Comparison of ENCODE assay signal across 34 cellular contexts in the genomic region with DNA sequence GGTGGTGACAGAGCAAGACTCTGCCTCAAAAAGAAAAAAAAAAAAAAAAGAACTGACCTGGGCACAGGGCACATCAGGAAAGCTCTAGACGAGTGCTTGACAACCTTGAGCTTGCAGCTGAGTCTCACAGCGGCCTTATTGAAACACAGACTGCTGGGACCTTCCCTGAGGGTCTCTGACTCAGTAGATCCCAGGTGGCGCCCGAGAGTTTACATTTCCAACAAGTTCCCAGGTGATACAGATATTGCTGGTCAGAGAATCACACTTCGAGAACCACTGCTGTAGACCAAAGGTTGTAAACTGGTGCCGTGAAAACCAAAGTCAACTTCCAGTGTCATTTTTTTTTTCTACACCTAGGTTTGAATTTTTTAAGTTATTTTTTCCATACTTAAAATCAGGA.
"Had no signal": no experiment of that assay in that cellular context is flagged by ENCODE, and none has a peak within 500 bp of the region (broad histone marks: within the 10 kb centered on the region; RNA-seq: fewer than 3 reads in every experiment).

No MANE protein-coding gene starts in this region.

- H3K27ac ChIP-seq: adrenal gland, body of pancreas, breast epithelium, SJCRH30 had no signal

- H3K9me2 ChIP-seq: SK-N-SH had no signal

- FAIRE-seq: astrocyte, TTC549 had no signal

- DNase-seq: activated B cell treated with CpG ODN at 0.5 μM for 24 hours; activated CD4-positive, alpha-beta memory T cell treated with anti-CD3 and anti-CD28 coated beads for 36 hours; activated CD4-positive, alpha-beta T cell treated with anti-CD3 and anti-CD28 coated beads for 4 hours; activated CD4-positive, alpha-beta T cell treated with anti-CD3 and anti-CD28 coated beads, Interleukin-2, amount 50 U/mL, for 1 hour; activated CD4-positive, CD25-positive, alpha-beta regulatory T cell treated with anti-CD3 and anti-CD28 coated beads, Interleukin-2, amount 50 U/mL, for 72 hours; activated CD8-positive, alpha-beta memory T cell treated with anti-CD3 and anti-CD28 coated beads, Interleukin-2, amount 50 U/mL, for 4 hours; activated gamma-delta T cell treated with Interleukin-2 at 50 U/mL for 16 hours; activated naive CD4-positive, alpha-beta T cell treated with anti-CD3 and anti-CD28 coated beads for 36 hours; activated T-cell treated with anti-CD3 and anti-CD28 coated beads for 4 hours; activated T-cell treated with anti-CD3 and anti-CD28 coated beads, Interleukin-2, amount 50 U/mL, for 4 hours; adrenal gland; body of pancreas; Kasumi-1; MG63; NCI-H1092; NCI-H1436 treated with DMSO at 0.1 percent for 48 hours; NCI-H1694 treated with DMSO at 0.1 percent for 48 hours; NCI-H2081 treated with DMSO at 0.1 percent for 48 hours; NCI-H226; NCI-H446 treated with DMSO at 0.1 percent for 48 hours; NCI-H524; NCI-H69; NCI-H82; SHP77; SJCRH30; SK-N-SH had no signal

- H3K9me3 Mint-ChIP-seq: activated B cell treated with CpG ODN at 0.5 μM for 24 hours; activated CD4-positive, alpha-beta memory T cell treated with anti-CD3 and anti-CD28 coated beads for 36 hours; activated naive CD4-positive, alpha-beta T cell treated with anti-CD3 and anti-CD28 coated beads for 36 hours; activated naive CD4-positive, alpha-beta T cell treated with anti-CD3 and anti-CD28 coated beads, Interleukin-2, amount 50 U/mL, for 72 hours; activated T-cell treated with anti-CD3 and anti-CD28 coated beads, Interleukin-2, amount 50 U/mL, for 4 hours; T-helper 1 cell treated with Interleukin-12 subunit alpha and Interleukin-12 subunit beta and Interleukin-4 antibody, amounts not matched to agents 30 μg/mL and 1 μg/mL, for 36 hours; T-helper 2 cell treated with Interferon-gamma antibody and Interleukin-4, amounts not matched to agents 5 μg/mL and 100 μg/mL, for 36 hours had no signal

- H3K9ac ChIP-seq: SK-N-SH had no signal

- H3K27me3 ChIP-seq: adrenal gland, body of pancreas, breast epithelium, MG63, SJCRH30 had no signal

- H3K36me3 Mint-ChIP-seq: activated CD4-positive, alpha-beta memory T cell treated with anti-CD3 and anti-CD28 coated beads for 36 hours; activated naive CD4-positive, alpha-beta T cell treated with anti-CD3 and anti-CD28 coated beads, Interleukin-2, amount 50 U/mL, for 72 hours had no signal

- ATAC-seq: activated naive CD4-positive, alpha-beta T cell treated with anti-CD3 and anti-CD28 coated beads, Interleukin-2, amount 50 U/mL, for 72 hours; activated T-cell treated with anti-CD3 and anti-CD28 coated beads, Interleukin-2, amount 50 U/mL, for 4 hours; body of pancreas; Panc1 had no signal

- H3K4me2 ChIP-seq: SK-N-SH had no signal

- H3K36me3 ChIP-seq: adrenal gland, breast epithelium, MG63, SJCRH30 had no signal

- H3K4me1 ChIP-seq: breast epithelium, SJCRH30 had no signal

- H3K9me3 ChIP-seq: adrenal gland, body of pancreas, breast epithelium, MG63, SJCRH30, SK-N-SH had no signal

- H3K4me3 Mint-ChIP-seq: activated B cell treated with CpG ODN at 0.5 μM for 24 hours; activated CD4-positive, alpha-beta memory T cell treated with anti-CD3 and anti-CD28 coated beads for 36 hours; activated naive CD4-positive, alpha-beta T cell treated with anti-CD3 and anti-CD28 coated beads for 36 hours; activated T-cell treated with anti-CD3 and anti-CD28 coated beads, Interleukin-2, amount 50 U/mL, for 4 hours; activated T-helper 1 cell treated with anti-CD3 and anti-CD28 coated beads, Interleukin-12 subunit alpha, Interleukin-12 subunit beta, Interleukin-2, Interleukin-4 antibody, amounts not matched to agents 30 ng/mL and 10 ng/mL and 1 ng/mL, durations not matched to agents 14 hours and 24 hours and 36 hours; T-helper 1 cell treated with Interleukin-12 subunit alpha and Interleukin-12 subunit beta and Interleukin-4 antibody, amounts not matched to agents 30 μg/mL and 1 μg/mL, for 36 hours; T-helper 2 cell treated with Interferon-gamma antibody and Interleukin-4, amounts not matched to agents 5 μg/mL and 100 μg/mL, for 36 hours had no signal

- H3K27ac Mint-ChIP-seq: activated B cell treated with CpG ODN at 0.5 μM for 24 hours; activated CD4-positive, alpha-beta memory T cell treated with anti-CD3 and anti-CD28 coated beads for 36 hours; activated naive CD4-positive, alpha-beta T cell treated with anti-CD3 and anti-CD28 coated beads for 36 hours; activated naive CD4-positive, alpha-beta T cell treated with anti-CD3 and anti-CD28 coated beads, Interleukin-2, amount 50 U/mL, for 72 hours; activated T-helper 1 cell treated with anti-CD3 and anti-CD28 coated beads, Interleukin-12 subunit alpha, Interleukin-12 subunit beta, Interleukin-2, Interleukin-4 antibody, amounts not matched to agents 30 ng/mL and 10 ng/mL and 1 ng/mL, durations not matched to agents 14 hours and 24 hours and 36 hours; T-helper 1 cell treated with Interleukin-12 subunit alpha and Interleukin-12 subunit beta and Interleukin-4 antibody, amounts not matched to agents 30 μg/mL and 1 μg/mL, for 36 hours; T-helper 2 cell treated with Interferon-gamma antibody and Interleukin-4, amounts not matched to agents 5 μg/mL and 100 μg/mL, for 36 hours had no signal

- H3K4me3 ChIP-seq: adrenal gland, body of pancreas, breast epithelium, MG63, SJCRH30 had no signal

- H3K4me1 Mint-ChIP-seq: activated B cell treated with CpG ODN at 0.5 μM for 24 hours had no signal
